Comparison of ENCODE assay signal across 24 cellular contexts in genomic region chr6:16564430-16564829, GRCh38.
DNase-seq lines count a peak whose midpoint lies in the region; FAIRE-seq and TF ChIP-seq lines count a peak whose summit lies in the region.
"Had no signal": no experiment of that assay in that cellular context is flagged by ENCODE, and none has a peak within 500 bp of the region (broad histone marks: within the 10 kb centered on the region; RNA-seq: fewer than 3 reads in every experiment).

No MANE protein-coding gene starts in this region.

- peak; percentile 4 for DNase-seq in HS-5 (ENCODE audit: low read depth)
- DNase-seq in astrocyte (ENCODE audit: low read depth), result peak; percentile 42
- DNase-seq in foreskin melanocyte, result peak; percentile 80
- DNase-seq in smooth muscle cell (lab: John Stamatoyannopoulos, UW; ENCODE audit: unreplicated experiment), result no peak
- DNase-seq in activated CD8-positive, alpha-beta memory T cell treated with anti-CD3 and anti-CD28 coated beads, Interleukin-2, amount 50 U/mL, for 4 hours, result no peak
- DNase-seq in HUDEP-2 (lab: John Stamatoyannopoulos, UW; ENCODE audit: unreplicated experiment in 76 of 76), result no peak
- no peak for DNase-seq in retina
- DNase-seq: activated CD4-positive, alpha-beta memory T cell treated with anti-CD3 and anti-CD28 coated beads, Interleukin-2, amount 10 ng/mL, durations not matched to agents 7 days and 5 days; activated CD8-positive, alpha-beta memory T cell treated with anti-CD3 and anti-CD28 coated beads, Interleukin-2, amount 50 U/mL, for 48 hours; activated naive CD4-positive, alpha-beta T cell treated with anti-CD3 and anti-CD28 coated beads for 36 hours; adrenal gland; DMS79 treated with DMSO at 0.1 percent for 48 hours; effector CD8-positive, alpha-beta T cell; H9; kidney; naive thymus-derived CD4-positive, alpha-beta T cell; SHP77; stimulated activated CD4-positive, alpha-beta T cell treated with anti-CD3 and anti-CD28 coated beads, Interleukin-1b, Interleukin-23, amount 100 ng/mL, for 48 hours; stimulated activated naive CD4-positive, alpha-beta T cell treated with Interleukin-2 at 50 U/mL for 16 hours; T-helper 9 cell; upper lobe of right lung had no signal

- H3K9me3 Mint-ChIP-seq in astrocyte (ENCODE audit: unreplicated experiment), result no peaks in the 10 kb centered on the region
- H3K9me3 Mint-ChIP-seq: activated CD4-positive, alpha-beta memory T cell treated with anti-CD3 and anti-CD28 coated beads, Interleukin-2, amount 10 ng/mL, durations not matched to agents 7 days and 5 days; activated naive CD4-positive, alpha-beta T cell treated with anti-CD3 and anti-CD28 coated beads for 36 hours; activated T-helper 1 cell treated with anti-CD3 and anti-CD28 coated beads, Interleukin-12 subunit alpha, Interleukin-12 subunit beta, Interleukin-2, Interleukin-4 antibody, amounts not matched to agents 30 ng/mL and 10 ng/mL and 1 ng/mL, durations not matched to agents 14 hours and 24 hours and 36 hours; CD14-positive monocyte; H9; mesothelial cell of epicardium; naive thymus-derived CD4-positive, alpha-beta T cell had no signal

- H3K4me1 Mint-ChIP-seq in astrocyte (ENCODE audit: low read depth, unreplicated experiment), result peaks cover 12% of the 10 kb centered on the region
- H3K4me1 Mint-ChIP-seq: CD14-positive monocyte had no signal

- H3K4me2 ChIP-seq in astrocyte (ENCODE audit: low read length) (peak overlapping the region; percentile 43), smooth muscle cell (peak overlapping the region; percentile 52)

- FAIRE-seq in astrocyte (lab: Jason Lieb, UNC), result no peak
- FAIRE-seq: kidney had no signal

- peak overlapping the region; percentile 28 for H3K27ac ChIP-seq in astrocyte (ENCODE audit: low read depth, low read length)
- peak overlapping the region; percentile 66 for H3K27ac ChIP-seq in smooth muscle cell (ENCODE audit: low read depth)
- H3K27ac ChIP-seq: adrenal gland, upper lobe of right lung had no signal

- peak overlapping the region; percentile 4 for H3K4me3 Mint-ChIP-seq in astrocyte (ENCODE audit: unreplicated experiment)
- H3K4me3 Mint-ChIP-seq: activated CD4-positive, alpha-beta memory T cell treated with anti-CD3 and anti-CD28 coated beads, Interleukin-2, amount 10 ng/mL, durations not matched to agents 7 days and 5 days; activated naive CD4-positive, alpha-beta T cell treated with anti-CD3 and anti-CD28 coated beads for 36 hours; activated T-helper 1 cell treated with anti-CD3 and anti-CD28 coated beads, Interleukin-12 subunit alpha, Interleukin-12 subunit beta, Interleukin-2, Interleukin-4 antibody, amounts not matched to agents 30 ng/mL and 10 ng/mL and 1 ng/mL, durations not matched to agents 14 hours and 24 hours and 36 hours; CD14-positive monocyte; H9; mesothelial cell of epicardium; naive thymus-derived CD4-positive, alpha-beta T cell had no signal

- no peaks in the 10 kb centered on the region for H3F3A ChIP-seq in smooth muscle cell (ENCODE audit: low read depth)

- no peaks in the 10 kb centered on the region for H3K27me3 Mint-ChIP-seq in astrocyte (ENCODE audit: low read depth, unreplicated experiment)
- H3K27me3 Mint-ChIP-seq: activated CD4-positive, alpha-beta memory T cell treated with anti-CD3 and anti-CD28 coated beads, Interleukin-2, amount 10 ng/mL, durations not matched to agents 7 days and 5 days; naive thymus-derived CD4-positive, alpha-beta T cell had no signal

- 44% methylated on average over 2 of the region's 2 CpGs for WGBS in smooth muscle cell (ENCODE audit: low lambda C conversion rate)

- no peak overlapping the region for H3K4me3 ChIP-seq in astrocyte (ENCODE audit: insufficient read depth, low read depth, low read length)
- no peak overlapping the region for H3K4me3 ChIP-seq in smooth muscle cell
- H3K4me3 ChIP-seq: adrenal gland, upper lobe of right lung had no signal

- TF ChIP-seq CTCF in astrocyte (IDR thresholded peaks at IDR 0.05; ENCODE audit: insufficient read depth, low read depth, low read length) (no peak), smooth muscle cell (IDR thresholded peaks at IDR 0.05; ENCODE audit: borderline replicate concordance, insufficient read depth, poor library complexity, severe bottlenecking) (no peak)

- H2AFZ ChIP-seq in astrocyte (ENCODE audit: low read depth, low read length) (no peak overlapping the region), smooth muscle cell (ENCODE audit: low read depth) (no peak overlapping the region)

- no peak overlapping the region for H3K27ac Mint-ChIP-seq in astrocyte (ENCODE audit: unreplicated experiment)
- H3K27ac Mint-ChIP-seq: activated CD4-positive, alpha-beta memory T cell treated with anti-CD3 and anti-CD28 coated beads, Interleukin-2, amount 10 ng/mL, durations not matched to agents 7 days and 5 days; activated naive CD4-positive, alpha-beta T cell treated with anti-CD3 and anti-CD28 coated beads for 36 hours; activated T-helper 1 cell treated with anti-CD3 and anti-CD28 coated beads, Interleukin-12 subunit alpha, Interleukin-12 subunit beta, Interleukin-2, Interleukin-4 antibody, amounts not matched to agents 30 ng/mL and 10 ng/mL and 1 ng/mL, durations not matched to agents 14 hours and 24 hours and 36 hours; CD14-positive monocyte; H9; mesothelial cell of epicardium; naive thymus-derived CD4-positive, alpha-beta T cell had no signal

- H3K36me3 Mint-ChIP-seq in astrocyte (ENCODE audit: low read depth, unreplicated experiment), result peaks cover 11% of the 10 kb centered on the region

- peak overlapping the region; percentile 17 for H3K9ac ChIP-seq in astrocyte (ENCODE audit: low read length)
- H3K9ac ChIP-seq in smooth muscle cell (ENCODE audit: low read depth), result no peak overlapping the region

- H3K36me3 ChIP-seq in astrocyte (ENCODE audit: insufficient read depth, low read length), result no peaks in the 10 kb centered on the region
- H3K36me3 ChIP-seq in smooth muscle cell (ENCODE audit: low read depth), result no peaks in the 10 kb centered on the region
- H3K36me3 ChIP-seq: adrenal gland, upper lobe of right lung had no signal

- peaks cover 20% of the 10 kb centered on the region for H3K4me1 ChIP-seq in astrocyte (ENCODE audit: insufficient read depth, low read length)
- H3K4me1 ChIP-seq in smooth muscle cell (ENCODE audit: low read depth), result no peaks in the 10 kb centered on the region
- H3K4me1 ChIP-seq: adrenal gland had no signal

- H3K79me2 ChIP-seq in astrocyte (ENCODE audit: insufficient read depth, low read length) (peaks cover 3% of the 10 kb centered on the region), smooth muscle cell (ENCODE audit: low read depth) (peaks cover 17% of the 10 kb centered on the region)

- H3K9me3 ChIP-seq in astrocyte (ENCODE audit: insufficient read depth, low read depth, low read length) (no peaks in the 10 kb centered on the region), smooth muscle cell (replicated peaks; ENCODE audit: low read depth) (no peaks in the 10 kb centered on the region)
- H3K9me3 ChIP-seq: adrenal gland, upper lobe of right lung had no signal

- H4K20me1 ChIP-seq in astrocyte (ENCODE audit: insufficient read depth, low read length), result peaks cover 9% of the 10 kb centered on the region
- peaks cover 59% of the 10 kb centered on the region for H4K20me1 ChIP-seq in smooth muscle cell (ENCODE audit: low read depth)

- H3K27me3 ChIP-seq in astrocyte (ENCODE audit: insufficient read depth, low read length) (no peaks in the 10 kb centered on the region), smooth muscle cell (ENCODE audit: low read depth) (no peaks in the 10 kb centered on the region)
- H3K27me3 ChIP-seq: adrenal gland, upper lobe of right lung had no signal

Comparison
In these comparisons a context has a peak if more than half of its experiments do, and no peak if none do; other contexts are left out.
1. DNase-seq: peak in HS-5 (single experiment), astrocyte (single experiment) and foreskin melanocyte (single experiment); none in smooth muscle cell (single experiment), activated CD8-positive, alpha-beta memory T cell treated with anti-CD3 and anti-CD28 coated beads, Interleukin-2, amount 50 U/mL, for 4 hours (single experiment), HUDEP-2 (0 of 76) and retina (single experiment).